ENCODE assay signal across 8 cellular contexts in genomic region chr5:55232194-55232984, GRCh38. TPM values are rescaled to one million over a fixed set of nuclear protein-coding genes. Genes with fewer than 3 reads are reported as not detected.
DNase-seq lines count a peak whose midpoint lies in the region; ATAC-seq, FAIRE-seq and TF ChIP-seq lines count a peak whose summit lies in the region.

No MANE protein-coding gene starts in this region.

- H3K9me3 ChIP-seq in parathyroid adenoma (ENCODE audit: control insufficient read depth, low read length), result no peaks in the 10 kb centered on the region

- peaks cover 80% of the 10 kb centered on the region for H3K27me3 Mint-ChIP-seq in activated CD8-positive, alpha-beta memory T cell treated with anti-CD3 and anti-CD28 coated beads, Interleukin-2, amount 10 ng/mL, durations not matched to agents 7 days and 5 days

- peak overlapping the region; percentile 49 for H3K9ac ChIP-seq in parathyroid adenoma

- CTCF ChIA-PET in activated CD8-positive, alpha-beta memory T cell treated with anti-CD3 and anti-CD28 coated beads, Interleukin-2, amount 10 ng/mL, durations not matched to agents 7 days and 5 days (lab: Charles Lee), result interaction anchor here (0.9 to 8.1 kb wide), 9 partner anchors 9 to 73 kb away, joined by 3 to 73 read pairs (median 5); partner anchors contain the start of genes CDC20B and GPX8

- no peaks in the 10 kb centered on the region for H3K27me3 ChIP-seq in parathyroid adenoma (ENCODE audit: control insufficient read depth, insufficient read depth, low read length)

- H3K27ac Mint-ChIP-seq in activated CD8-positive, alpha-beta memory T cell treated with anti-CD3 and anti-CD28 coated beads, Interleukin-2, amount 10 ng/mL, durations not matched to agents 7 days and 5 days, result peak overlapping the region; percentile 36

- TF ChIP-seq CTCF in parathyroid adenoma (IDR thresholded peaks at IDR 0.05), result no peak

- no peak for ATAC-seq in activated CD8-positive, alpha-beta memory T cell treated with anti-CD3 and anti-CD28 coated beads, Interleukin-2, amount 10 ng/mL, durations not matched to agents 7 days and 5 days
- no peak for ATAC-seq in HG02642 (IDR thresholded peaks at IDR 0.05; ENCODE audit: poor library complexity, unreplicated experiment)

- peak overlapping the region; percentile 72 for H3K4me3 Mint-ChIP-seq in activated CD8-positive, alpha-beta memory T cell treated with anti-CD3 and anti-CD28 coated beads, Interleukin-2, amount 10 ng/mL, durations not matched to agents 7 days and 5 days

- H3K36me3 Mint-ChIP-seq in activated CD8-positive, alpha-beta memory T cell treated with anti-CD3 and anti-CD28 coated beads, Interleukin-2, amount 10 ng/mL, durations not matched to agents 7 days and 5 days, result peaks cover 1% of the 10 kb centered on the region

- H3K79me2 ChIP-seq in parathyroid adenoma, result no peaks in the 10 kb centered on the region

- FAIRE-seq in HTR-8/SVneo (lab: Jason Lieb, UNC) (no peak), frontal cortex (lab: Jason Lieb, UNC) (no peak)

- H3K36me3 ChIP-seq in parathyroid adenoma (ENCODE audit: control insufficient read depth, insufficient read depth, low read length), result no peaks in the 10 kb centered on the region

- peak overlapping the region; percentile 69 for H3K4me3 ChIP-seq in parathyroid adenoma (ENCODE audit: low read depth, low read length)

- peak overlapping the region; percentile 99 for H3K4me2 ChIP-seq in parathyroid adenoma (ENCODE audit: low read length)

- DNase-seq in NCI-H2196 (lab: John Stamatoyannopoulos, UW; ENCODE audit: unreplicated experiment) (peak; percentile 44), NCI-H2196 treated with DMSO at 0.1 percent for 48 hours (lab: John Stamatoyannopoulos, UW; ENCODE audit: unreplicated experiment) (no peak), HTR-8/SVneo (ENCODE audit: insufficient read length, low spot score) (peak; percentile 48), frontal cortex (ENCODE audit: low spot score in 2 of 2) (peak; percentile 22 to 25)
- DNase-seq in activated CD8-positive, alpha-beta memory T cell treated with anti-CD3 and anti-CD28 coated beads, Interleukin-2, amount 10 ng/mL, durations not matched to agents 7 days and 5 days, result no peak
- DNase-seq in activated CD4-positive, CD25-positive, alpha-beta regulatory T cell (lab: John Stamatoyannopoulos, UW), result no peak

- no peaks in the 10 kb centered on the region for H3K9me3 Mint-ChIP-seq in activated CD8-positive, alpha-beta memory T cell treated with anti-CD3 and anti-CD28 coated beads, Interleukin-2, amount 10 ng/mL, durations not matched to agents 7 days and 5 days (ENCODE audit: low read depth)

- H3K4me1 Mint-ChIP-seq in activated CD8-positive, alpha-beta memory T cell treated with anti-CD3 and anti-CD28 coated beads, Interleukin-2, amount 10 ng/mL, durations not matched to agents 7 days and 5 days, result peaks cover 37% of the 10 kb centered on the region

- H3K4me1 ChIP-seq in parathyroid adenoma, result peaks cover 2% of the 10 kb centered on the region

- H3K27ac ChIP-seq in parathyroid adenoma, result peak overlapping the region; percentile 65

- peak overlapping the region; percentile 95 for H2AFZ ChIP-seq in parathyroid adenoma

RNA-seq across cellular contexts. Expression of gene CCNO, which starts 1.0 kb away (rescaled TPM):
- under 1 TPM; 0.26 TPM for total RNA-seq in activated CD8-positive, alpha-beta memory T cell treated with anti-CD3 and anti-CD28 coated beads, Interleukin-2, amount 10 ng/mL, durations not matched to agents 7 days and 5 days
- not detected for total RNA-seq in frontal cortex

RNA-seq across cellular contexts. Expression of gene MCIDAS, which starts 5.3 kb away (rescaled TPM):
- under 1 TPM in 1 of 2 experiments, not detected in 1; 0.21 TPM for total RNA-seq in activated CD8-positive, alpha-beta memory T cell treated with anti-CD3 and anti-CD28 coated beads, Interleukin-2, amount 10 ng/mL, durations not matched to agents 7 days and 5 days
- not detected for total RNA-seq in frontal cortex

RNA-seq across cellular contexts. Expression of gene CDC20B, which starts 59.4 kb away (rescaled TPM):
- under 1 TPM; 0.53 to 0.75 TPM for total RNA-seq in activated CD8-positive, alpha-beta memory T cell treated with anti-CD3 and anti-CD28 coated beads, Interleukin-2, amount 10 ng/mL, durations not matched to agents 7 days and 5 days
- total RNA-seq in frontal cortex, result not detected

Comparison
In these comparisons a context has a peak if more than half of its experiments do, and no peak if none do; other contexts are left out.
1. DNase-seq: peak in NCI-H2196 (single experiment), HTR-8/SVneo (single experiment) and frontal cortex (2 of 2); none in NCI-H2196 treated with DMSO at 0.1 percent for 48 hours (single experiment), activated CD8-positive, alpha-beta memory T cell treated with anti-CD3 and anti-CD28 coated beads, Interleukin-2, amount 10 ng/mL, durations not matched to agents 7 days and 5 days (single experiment) and activated CD4-positive, CD25-positive, alpha-beta regulatory T cell (0 of 4).